Comparison of ENCODE assay signal across 24 cellular contexts in the genomic region with DNA sequence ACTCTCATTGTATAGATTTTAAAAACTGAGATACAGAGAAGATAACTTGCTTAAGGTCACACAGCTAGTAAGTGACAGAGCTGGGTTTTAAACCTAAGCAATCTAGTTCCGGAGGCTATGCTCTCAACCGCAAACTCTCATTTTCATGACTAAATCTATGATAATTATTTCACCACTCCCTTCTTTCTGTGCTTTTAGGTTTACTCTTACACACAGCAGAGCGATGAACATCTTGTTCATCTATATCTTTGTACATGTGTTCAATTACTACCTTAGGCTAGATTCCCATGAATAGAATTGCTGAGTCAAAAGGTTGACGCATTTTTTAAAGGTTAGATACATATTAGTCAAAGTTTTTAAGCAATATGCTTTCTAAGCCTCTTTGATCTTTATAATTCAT.
DNase-seq lines count a peak whose midpoint lies in the region; ATAC-seq and TF ChIP-seq lines count a peak whose summit lies in the region.
"Had no signal": no experiment of that assay in that cellular context is flagged by ENCODE, and none has a peak within 500 bp of the region (broad histone marks: within the 10 kb centered on the region; RNA-seq: fewer than 3 reads in every experiment).

No MANE protein-coding gene starts in this region.

- H3K9me3 ChIP-seq in SJCRH30 (replicated peaks) (no peaks in the 10 kb centered on the region), left ventricle myocardium inferior (replicated peaks) (no peaks in the 10 kb centered on the region), H9 (ENCODE audit: control insufficient read depth, low read depth, low read length) (no peaks in the 10 kb centered on the region)
- H3K9me3 ChIP-seq: MG63, SK-N-SH had no signal

- H3K18ac ChIP-seq in H9 (ENCODE audit: insufficient read length, low read depth, low read length) = no peak overlapping the region

- intact Hi-C loops in left ventricle myocardium inferior (cut with micrococcal nuclease) = loop anchor here (5.0 kb wide), 1 partner anchor 162 kb away; no protein-coding TSS in a partner anchor

- H4K5ac ChIP-seq in H9 (ENCODE audit: insufficient read length, low read depth, low read length) = no peak overlapping the region

- H2BK5ac ChIP-seq in H9 (ENCODE audit: insufficient read length, low read length) = no peak overlapping the region

- no peaks in the 10 kb centered on the region for H3K36me3 Mint-ChIP-seq in H9 (ENCODE audit: insufficient read depth in 1 of 3, low read depth in 3 of 3)

- H3T11ph ChIP-seq in H9 (ENCODE audit: low read length) = no peak overlapping the region

- H3K27ac ChIP-seq in SJCRH30 (peak overlapping the region; percentile 82; the same call in 1 of the 2 replicates), foreskin keratinocyte (peak overlapping the region; percentile 50), left ventricle myocardium inferior (replicated peaks) (no peak overlapping the region), H9 (ENCODE audit: insufficient read length, low read depth, low read length) (no peak overlapping the region)
- H3K27ac ChIP-seq: 22Rv1, HL-60 had no signal

- H2BK15ac ChIP-seq in H9 (ENCODE audit: low read depth, low read length) = no peak overlapping the region

- peak; percentile 18 for DNase-seq in NCI-H2227 treated with DMSO at 0.1 percent for 48 hours (lab: John Stamatoyannopoulos, UW)
- DNase-seq in NCI-H2227 (lab: John Stamatoyannopoulos, UW; ENCODE audit: unreplicated experiment) = no peak
- no peak for DNase-seq in SJCRH30
- DNase-seq in foreskin keratinocyte = peak; percentile 80 to 92
- no peak for DNase-seq in left ventricle myocardium inferior
- no peak for DNase-seq in H9
- DNase-seq: DMS79 treated with DMSO at 0.1 percent for 48 hours, H7, IMR-90, Karpas-422, MG63, NCI-H1048, NCI-H1436 treated with DMSO at 0.1 percent for 48 hours, NCI-H2029 treated with DMSO at 0.1 percent for 48 hours, NCI-H2171, NCI-H446 treated with DMSO at 0.1 percent for 48 hours, NCI-H774, Right ventricle myocardium superior, SK-N-SH had no signal

- peaks cover 0 to 3% of the 10 kb centered on the region in 2 experiments; a peak in 1 of 4 replicates for H3K4me1 Mint-ChIP-seq in H9
- H3K4me1 Mint-ChIP-seq: B cell had no signal

- H3K27ac Mint-ChIP-seq in H9 = no peak overlapping the region
- H3K27ac Mint-ChIP-seq: B cell had no signal

- no peak overlapping the region for H4K8ac ChIP-seq in H9 (replicated peaks; ENCODE audit: insufficient read length, low read depth, low read length)

- TF ChIP-seq CTCF in foreskin keratinocyte (conservative IDR thresholded peaks at IDR 0.05) (no peak), left ventricle myocardium inferior (IDR thresholded peaks at IDR 0.05; ENCODE audit: borderline replicate concordance) (no peak), H9 (conservative IDR thresholded peaks at IDR 0.05) (no peak)

- no peaks in the 10 kb centered on the region for H4K20me1 ChIP-seq in H9 (ENCODE audit: control insufficient read depth, insufficient read depth, insufficient read length)

- H2BK120ac ChIP-seq in H9 (ENCODE audit: low read depth, low read length, poor library complexity, severe bottlenecking) = no peak overlapping the region

- no peak overlapping the region for H3K4me2 ChIP-seq in H9 (ENCODE audit: insufficient read depth, insufficient read length, low read length)
- H3K4me2 ChIP-seq: SK-N-SH had no signal

- no peak overlapping the region for H3K56ac ChIP-seq in H9 (ENCODE audit: insufficient read length, low read depth, low read length)

- no peak overlapping the region for H3K4me3 Mint-ChIP-seq in H9
- H3K4me3 Mint-ChIP-seq: B cell had no signal

- H3K23ac ChIP-seq in H9 (ENCODE audit: insufficient read length, low read depth, low read length) = no peak overlapping the region

- H2BK12ac ChIP-seq in H9 (ENCODE audit: insufficient read length, low read depth, low read length) = no peak overlapping the region

- 0 out of 2 replicates have a peak, but pooled peaks cover 2% of the 10 kb centered on the region for H3K79me2 ChIP-seq in H9 (ENCODE audit: insufficient read depth, low read length)

- WGBS in H9 (ENCODE audit: extremely low coverage, insufficient read length, low lambda C conversion rate) = no CpG with 5 or more reads among the region's 4 CpGs

- no peaks in the 10 kb centered on the region for H3K23me2 ChIP-seq in H9 (ENCODE audit: insufficient read length, low read depth, low read length, poor library complexity, severe bottlenecking)

- ATAC-seq in foreskin keratinocyte (peak; percentile 95), GM21619 (IDR thresholded peaks at IDR 0.05; ENCODE audit: unreplicated experiment) (no peak), HG03469 (IDR thresholded peaks at IDR 0.05; ENCODE audit: unreplicated experiment) (no peak)

- H3K79me1 ChIP-seq in H9 (ENCODE audit: insufficient read depth, low read depth, low read length, poor library complexity, severe bottlenecking) = no peaks in the 10 kb centered on the region

- no peak overlapping the region for H2AFZ ChIP-seq in H9 (ENCODE audit: low read length)

- no peak overlapping the region for H3K9ac ChIP-seq in H9 (ENCODE audit: extremely low read depth, insufficient read length, low read length)
- H3K9ac ChIP-seq: SK-N-SH had no signal

- H2AK5ac ChIP-seq in H9 (ENCODE audit: insufficient read length, low read length) = no peak overlapping the region

- no peak overlapping the region for H3K4ac ChIP-seq in H9 (ENCODE audit: low read depth, low read length)

- H3K27me3 ChIP-seq in SJCRH30 = no peaks in the 10 kb centered on the region
- peaks cover 16% of the 10 kb centered on the region for H3K27me3 ChIP-seq in foreskin keratinocyte
- H3K27me3 ChIP-seq in left ventricle myocardium inferior (ENCODE audit: low read depth) = no peaks in the 10 kb centered on the region
- H3K27me3 ChIP-seq in H9 (ENCODE audit: insufficient read depth, low read length) = no peaks in the 10 kb centered on the region
- H3K27me3 ChIP-seq: MG63 had no signal

- H3K4me3 ChIP-seq in SJCRH30 (no peak overlapping the region), left ventricle myocardium inferior (no peak overlapping the region)
- H3K4me3 ChIP-seq: MG63 had no signal

- no peaks in the 10 kb centered on the region for H3K27me3 Mint-ChIP-seq in H9 (ENCODE audit: low read depth)

- H2BK20ac ChIP-seq in H9 (ENCODE audit: low read depth, low read length, poor library complexity, severe bottlenecking) = no peak overlapping the region

- no peak overlapping the region for H4K91ac ChIP-seq in H9 (ENCODE audit: insufficient read length, low read depth, low read length)

- H3K36me3 ChIP-seq in SJCRH30 = no peaks in the 10 kb centered on the region
- H3K36me3 ChIP-seq in left ventricle myocardium inferior = no peaks in the 10 kb centered on the region
- H3K36me3 ChIP-seq: MG63 had no signal

- H3K4me1 ChIP-seq in SJCRH30 (peaks cover 19% of the 10 kb centered on the region), foreskin keratinocyte (peaks cover 22% of the 10 kb centered on the region), left ventricle myocardium inferior (peaks cover 4% of the 10 kb centered on the region), H9 (ENCODE audit: insufficient read depth, low read length) (no peaks in the 10 kb centered on the region)

- H3K9me3 Mint-ChIP-seq in H9 = no peaks in the 10 kb centered on the region

- H3K14ac ChIP-seq in H9 (ENCODE audit: insufficient read depth, low read length) = no peak overlapping the region

Comparison
In these comparisons a context has a peak if more than half of its experiments do, and no peak if none do; other contexts are left out.
1. DNase-seq: peak in NCI-H2227 treated with DMSO at 0.1 percent for 48 hours (single experiment) and foreskin keratinocyte (2 of 2); none in NCI-H2227 (single experiment), SJCRH30 (0 of 2), left ventricle myocardium inferior (single experiment) and H9 (single experiment).
2. H3K27ac ChIP-seq: peak in SJCRH30 (single experiment) and foreskin keratinocyte (single experiment); none in left ventricle myocardium inferior (single experiment) and H9 (single experiment).